In genomic region chr10:131625041-131625440, GRCh38 we compare ENCODE assay signal across 27 cellular contexts.
DNase-seq lines count a peak whose midpoint lies in the region; ATAC-seq and TF ChIP-seq lines count a peak whose summit lies in the region.
"Had no signal": no experiment of that assay in that cellular context is flagged by ENCODE, and none has a peak within 500 bp of the region (broad histone marks: within the 10 kb centered on the region; RNA-seq: fewer than 3 reads in every experiment).

No MANE protein-coding gene starts in this region.

- no peak overlapping the region for H3K27ac ChIP-seq in ascending aorta
- H3K27ac ChIP-seq: HL-60, KMS-11, SJSA1 had no signal

- no peaks in the 10 kb centered on the region for H3K4me1 ChIP-seq in ascending aorta
- H3K4me1 ChIP-seq: Caco-2, SJSA1 had no signal

- H3K36me3 ChIP-seq in H7 (replicated peaks; ENCODE audit: control insufficient read depth, insufficient read depth, low read length) (no peaks in the 10 kb centered on the region), MG63 (no peaks in the 10 kb centered on the region), ascending aorta (no peaks in the 10 kb centered on the region)
- H3K36me3 ChIP-seq: SJSA1 had no signal

- peaks cover 9 to 15% of the 10 kb centered on the region in 2 donors for H3K9me3 Mint-ChIP-seq in stimulated activated naive B cell treated with anti-CD40 and anti-IgM and Interleukin-4, amounts not matched to agents 10 μg/mL and 1 μg/mL and 100 μg/mL, for 72 hours

- intact Hi-C loops in ascending aorta (cut with DNase I) = no loop called here

- no peaks in the 10 kb centered on the region for H3K4me1 Mint-ChIP-seq in stimulated activated naive B cell treated with anti-CD40 and anti-IgM and Interleukin-4, amounts not matched to agents 10 μg/mL and 1 μg/mL and 100 μg/mL, for 72 hours
- H3K4me1 Mint-ChIP-seq: IgD-negative memory B cell had no signal

- DNase-seq in Daoy (ENCODE audit: low read depth) (peak; percentile 64), H7 (peak; percentile 53), mesenteric fat pad (ENCODE audit: low spot score) (peak; percentile 84), MG63 (no peak), ascending aorta (ENCODE audit: low spot score in 2 of 2) (no peak)
- DNase-seq in stimulated activated naive B cell treated with anti-CD40 and anti-IgM and Interleukin-4, amounts not matched to agents 10 μg/mL and 1 μg/mL and 100 μg/mL, for 72 hours = no peak
- DNase-seq: C1 segment of cervical spinal cord; Caco-2; CD4-positive, alpha-beta memory T cell; DMS 273 treated with DMSO at 0.1 percent for 48 hours; GDM1; NCI-H1048; NCI-H1417; NCI-H1694; NCI-H2029 treated with DMSO at 0.1 percent for 48 hours; NCI-H446 treated with DMSO at 0.1 percent for 48 hours; NCI-H526; NCI-H82; NK-92 treated with Interleukin-12 subunit alpha and Interleukin-12 subunit beta, amount 100 ng/mL, for 24 hours; PC-3; Right ventricle myocardium superior had no signal

- no peaks in the 10 kb centered on the region for H3K9me3 ChIP-seq in MG63
- H3K9me3 ChIP-seq in ascending aorta = no peaks in the 10 kb centered on the region

- H3K36me3 Mint-ChIP-seq in stimulated activated naive B cell treated with anti-CD40 and anti-IgM and Interleukin-4, amounts not matched to agents 10 μg/mL and 1 μg/mL and 100 μg/mL, for 72 hours = no peaks in the 10 kb centered on the region
- H3K36me3 Mint-ChIP-seq: CD4-positive, alpha-beta memory T cell; IgD-negative memory B cell had no signal

- H3K4me3 ChIP-seq in H7 (ENCODE audit: insufficient read depth, low read depth, low read length) (no peak overlapping the region), MG63 (no peak overlapping the region), ascending aorta (no peak overlapping the region)
- H3K4me3 ChIP-seq: GM12878, SJSA1 had no signal

- H3K27ac Mint-ChIP-seq in stimulated activated naive B cell treated with anti-CD40 and anti-IgM and Interleukin-4, amounts not matched to agents 10 μg/mL and 1 μg/mL and 100 μg/mL, for 72 hours = peak overlapping the region; percentile 31
- H3K27ac Mint-ChIP-seq: CD4-positive, alpha-beta memory T cell; IgD-negative memory B cell had no signal

- no peaks in the 10 kb centered on the region for H3K27me3 Mint-ChIP-seq in stimulated activated naive B cell treated with anti-CD40 and anti-IgM and Interleukin-4, amounts not matched to agents 10 μg/mL and 1 μg/mL and 100 μg/mL, for 72 hours
- H3K27me3 Mint-ChIP-seq: CD4-positive, alpha-beta memory T cell; IgD-negative memory B cell had no signal

- no peak for ATAC-seq in stimulated activated naive B cell treated with anti-CD40 and anti-IgM and Interleukin-4, amounts not matched to agents 10 μg/mL and 1 μg/mL and 100 μg/mL, for 72 hours (replicated peaks)
- ATAC-seq in GM18861 (IDR thresholded peaks at IDR 0.05; ENCODE audit: unreplicated experiment) = no peak
- ATAC-seq: GM12878, PC-3 had no signal

- no peak overlapping the region for H3K4me3 Mint-ChIP-seq in stimulated activated naive B cell treated with anti-CD40 and anti-IgM and Interleukin-4, amounts not matched to agents 10 μg/mL and 1 μg/mL and 100 μg/mL, for 72 hours
- H3K4me3 Mint-ChIP-seq: CD4-positive, alpha-beta memory T cell; IgD-negative memory B cell had no signal

- no peaks in the 10 kb centered on the region; the same call in 1 of the 2 replicates for H3K27me3 ChIP-seq in H7 (ENCODE audit: control insufficient read depth, insufficient read depth, low read length)
- H3K27me3 ChIP-seq in MG63 = no peaks in the 10 kb centered on the region
- no peaks in the 10 kb centered on the region for H3K27me3 ChIP-seq in ascending aorta
- H3K27me3 ChIP-seq: SJSA1 had no signal

- no peak for TF ChIP-seq CTCF in ascending aorta (IDR thresholded peaks at IDR 0.05)

Comparison
In these comparisons a context has a peak if more than half of its experiments do, and no peak if none do; other contexts are left out.
1. DNase-seq: peak in Daoy (single experiment), H7 (single experiment) and mesenteric fat pad (single experiment); none in stimulated activated naive B cell treated with anti-CD40 and anti-IgM and Interleukin-4, amounts not matched to agents 10 μg/mL and 1 μg/mL and 100 μg/mL, for 72 hours (single experiment), MG63 (single experiment) and ascending aorta (0 of 2).